Comparison of ENCODE assay signal across 22 cellular contexts in genomic region chr21:32083175-32083574, GRCh38.
A peak's percentile ranks its signal among the peaks of the same experiment; 100 is the strongest.
DNase-seq lines count a peak whose midpoint lies in the region; ATAC-seq and TF ChIP-seq lines count a peak whose summit lies in the region.
"Had no signal": no experiment of that assay in that cellular context is flagged by ENCODE, and none has a peak within 500 bp of the region (broad histone marks: within the 10 kb centered on the region; RNA-seq: fewer than 3 reads in every experiment).

No MANE protein-coding gene starts in this region.

- H3K9me3 ChIP-seq in SJCRH30 (replicated peaks): no peaks in the 10 kb centered on the region
- H3K9me3 ChIP-seq: esophagus muscularis mucosa, heart left ventricle, psoas muscle, spleen, transverse colon had no signal

- no peaks in the 10 kb centered on the region for H3K36me3 ChIP-seq in SJCRH30
- H3K36me3 ChIP-seq: brain microvascular endothelial cell, esophagus muscularis mucosa, heart left ventricle, spleen, transverse colon had no signal

- H3K4me1 ChIP-seq in SJCRH30: peaks cover 20% of the 10 kb centered on the region
- H3K4me1 ChIP-seq: esophagus muscularis mucosa, heart left ventricle, psoas muscle, spleen, transverse colon had no signal

- POLR2A ChIA-PET in GM10248 (lab: Yijun Ruan, JAX): no interaction called here

- TF ChIP-seq CTCF in retinal pigment epithelial cell (conservative IDR thresholded peaks at IDR 0.05; ENCODE audit: low read depth, low read length) (no peak), foreskin fibroblast (IDR thresholded peaks at IDR 0.05; ENCODE audit: low read depth, low read length) (no peak), GM10248 (IDR thresholded peaks at IDR 0.05; ENCODE audit: control extremely low read depth, extremely low read depth, low read depth, missing control alignments) (no peak)

- H3K27me3 ChIP-seq in SJCRH30: no peaks in the 10 kb centered on the region
- H3K27me3 ChIP-seq: brain microvascular endothelial cell, esophagus muscularis mucosa, heart left ventricle, spleen, transverse colon had no signal

- DNase-seq in NCI-H146 (lab: John Stamatoyannopoulos, UW): peak; percentile 20
- no peak for DNase-seq in NCI-H146 treated with DMSO at 0.1 percent for 48 hours (lab: John Stamatoyannopoulos, UW; ENCODE audit: unreplicated experiment)
- peak; percentile 59 for DNase-seq in NCI-H2081 treated with DMSO at 0.1 percent for 48 hours (lab: John Stamatoyannopoulos, UW)
- peak; percentile 25 to 80 for DNase-seq in SJCRH30
- peak; percentile 65 for DNase-seq in retinal pigment epithelial cell (ENCODE audit: low read depth)
- DNase-seq in foreskin fibroblast: no peak
- DNase-seq in GM10248 (ENCODE audit: extremely low spot score): no peak
- DNase-seq: activated CD4-positive, alpha-beta T cell treated with anti-CD3 and anti-CD28 coated beads, Interleukin-2, amount 10 ng/mL, durations not matched to agents 24 days and 14 days; activated naive CD4-positive, alpha-beta T cell; brain microvascular endothelial cell; heart left ventricle; Kasumi-1; NCI-H510A; PC-9; psoas muscle; spleen; transverse colon had no signal

- H3K27ac ChIP-seq in SJCRH30: no peak overlapping the region
- H3K27ac ChIP-seq: brain microvascular endothelial cell, esophagus muscularis mucosa, heart left ventricle, PC-9, psoas muscle, spleen, transverse colon had no signal

- CTCF ChIA-PET in GM10248 (lab: Yijun Ruan, JAX): no interaction called here

- H3K4me3 ChIP-seq in SJCRH30: no peak overlapping the region
- no peak overlapping the region for H3K4me3 ChIP-seq in retinal pigment epithelial cell (ENCODE audit: low read length)
- H3K4me3 ChIP-seq in foreskin fibroblast (ENCODE audit: low read depth in 1 of 2, low read length in 2 of 2): no peak overlapping the region
- H3K4me3 ChIP-seq: esophagus muscularis mucosa, GM12878, heart left ventricle, PC-9, psoas muscle, spleen, transverse colon had no signal

- no peak for ATAC-seq in HG02938 (IDR thresholded peaks at IDR 0.05; ENCODE audit: unreplicated experiment)
- ATAC-seq: GM12878; heart left ventricle; natural killer cell treated with Interleukin-12 subunit alpha and Interleukin-12 subunit beta and Interleukin-15 and Interleukin-18, amount 100 ng/mL, for 72 hours; psoas muscle; stimulated activated effector memory CD8-positive, alpha-beta T cell treated with anti-CD3 and anti-CD28 coated beads, Interleukin-12 subunit alpha, Interleukin-12 subunit beta, amount 100 ng/mL, for 72 hours had no signal

Comparison
In these comparisons a context has a peak if more than half of its experiments do, and no peak if none do; other contexts are left out.
1. DNase-seq: peak in NCI-H146 (single experiment), NCI-H2081 treated with DMSO at 0.1 percent for 48 hours (single experiment), SJCRH30 (2 of 2) and retinal pigment epithelial cell (single experiment); none in NCI-H146 treated with DMSO at 0.1 percent for 48 hours (single experiment), foreskin fibroblast (0 of 2) and GM10248 (single experiment).